Comparison of ENCODE assay signal across 1 cellular context in the genomic region with DNA sequence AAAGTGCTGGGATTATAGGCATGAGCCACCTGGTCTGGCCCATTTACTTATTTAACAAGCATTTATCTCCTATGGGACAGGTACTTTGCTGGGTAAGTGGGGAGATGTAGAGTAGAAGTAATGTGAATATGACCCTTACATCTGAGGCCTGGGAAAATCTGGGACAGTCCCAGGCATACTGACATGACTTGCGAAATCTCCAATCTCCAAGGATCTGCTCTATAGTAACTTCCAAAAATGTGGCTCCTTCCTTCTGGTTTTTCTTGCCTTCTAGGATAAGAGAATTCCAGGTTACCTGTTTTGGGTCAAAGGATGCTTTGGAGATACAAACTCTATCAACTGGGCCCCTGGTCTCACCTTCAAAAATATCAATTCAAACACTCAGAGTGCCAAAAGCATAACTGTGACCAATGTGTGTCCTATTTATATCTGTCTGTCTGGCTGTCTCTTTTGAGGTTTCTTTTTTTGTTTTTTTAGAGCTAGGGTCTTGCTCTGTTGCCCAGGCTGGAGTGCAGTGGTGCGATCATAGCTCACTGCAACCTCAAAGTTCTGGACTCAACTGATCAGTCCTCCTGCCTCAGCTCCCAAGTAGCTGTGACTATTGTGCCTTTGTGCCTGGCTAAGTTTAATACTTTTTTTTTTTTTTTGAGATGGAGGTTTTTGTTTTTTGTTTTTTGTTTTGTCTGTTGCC.
TF ChIP-seq lines count a peak whose summit lies in the region.

No MANE protein-coding gene starts in this region.

TF ChIP-seq in K562, 482 proteins besides CTCF, POLR2A, EP300 and RAD21:
- peak; percentile 88 for TF ChIP-seq ZNF121 (CRISPR knock-in tag; conservative IDR thresholded peaks at IDR 0.05)
- TF ChIP-seq NCOA1 (IDR thresholded peaks at IDR 0.05; ENCODE audit: low read depth) = no peak
- TF ChIP-seq SAP30 (IDR thresholded peaks at IDR 0.05; ENCODE audit: borderline replicate concordance, insufficient read depth, low read depth, low read length, poor library complexity, severe bottlenecking) = no peak
- no peak for TF ChIP-seq TCF7L2 (IDR thresholded peaks at IDR 0.05; ENCODE audit: low read depth, low read length)
- no peak for TF ChIP-seq CEBPG (CRISPR knock-in tag; IDR thresholded peaks at IDR 0.05)
- TF ChIP-seq CEBPG (tag; conservative IDR thresholded peaks at IDR 0.05 in 1 of 2, IDR thresholded peaks at IDR 0.05 in 1 of 2) = 0 out of 4 replicates have a peak, but pooled peaks of 1 of the 2 experiments have one; percentile 22
